13 cellular contexts compared by ENCODE assay signal in the genomic region with DNA sequence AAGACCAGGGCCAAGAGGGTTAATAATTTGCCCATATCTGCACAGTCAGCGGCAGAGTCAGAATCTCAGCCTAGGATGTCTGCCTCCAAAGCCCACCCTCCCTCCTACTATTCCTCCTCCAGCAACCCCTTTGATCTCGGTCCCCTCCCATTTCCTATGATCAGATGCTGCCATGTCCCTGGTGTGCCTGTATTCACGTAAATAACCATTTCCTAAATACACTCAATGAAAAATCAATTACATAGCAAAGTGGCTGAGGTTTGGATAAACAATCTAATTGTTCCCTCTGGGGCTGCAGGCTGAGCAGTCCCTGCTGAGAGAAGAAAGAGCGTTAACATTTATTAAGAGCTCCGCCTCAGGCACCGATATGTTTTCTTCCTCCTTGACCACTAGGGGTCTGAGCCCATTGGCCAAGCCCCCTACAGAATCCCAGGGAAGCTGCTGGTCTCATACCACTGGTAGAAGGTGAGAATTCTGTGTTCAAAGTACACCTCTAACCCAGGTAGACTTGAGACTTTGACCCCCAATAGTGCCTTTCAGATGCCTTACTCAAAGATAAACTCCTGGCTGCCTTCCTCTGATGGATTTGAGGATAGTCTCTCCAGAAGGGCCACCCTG. TPM values are rescaled to one million over a fixed set of nuclear protein-coding genes. Genes with fewer than 3 reads are reported as not detected.
DNase-seq lines count a peak whose midpoint lies in the region; TF ChIP-seq lines count a peak whose summit lies in the region.
"Had no signal": no experiment of that assay in that cellular context is flagged by ENCODE, and none has a peak within 500 bp of the region (broad histone marks: within the 10 kb centered on the region; RNA-seq: fewer than 3 reads in every experiment).

No MANE protein-coding gene starts in this region.

- H2BK20ac ChIP-seq in H9 (ENCODE audit: low read depth, low read length, poor library complexity, severe bottlenecking): no peak overlapping the region

- no peak overlapping the region for H2AK5ac ChIP-seq in H9 (ENCODE audit: insufficient read length, low read length)

- H3T11ph ChIP-seq in H9 (ENCODE audit: low read length): no peak overlapping the region

- peaks cover 18% of the 10 kb centered on the region for H3K27me3 Mint-ChIP-seq in H9 (ENCODE audit: low read depth)
- peaks cover 3% of the 10 kb centered on the region for H3K27me3 Mint-ChIP-seq in neural progenitor cell (ENCODE audit: insufficient read depth, low read depth)

- H3K9me3 Mint-ChIP-seq in H9 (no peaks in the 10 kb centered on the region; a peak in 2 of 5 replicates), neural progenitor cell (peaks cover 3% of the 10 kb centered on the region)
- H3K9me3 Mint-ChIP-seq: activated T-cell treated with anti-CD3 and anti-CD28 coated beads, Interleukin-2, amount 50 U/mL, for 4 hours had no signal

- no peaks in the 10 kb centered on the region for H3K36me3 ChIP-seq in neural progenitor cell
- H3K36me3 ChIP-seq: thyroid gland had no signal

- H3K36me3 Mint-ChIP-seq in H9 (ENCODE audit: insufficient read depth in 1 of 3, low read depth in 3 of 3) (no peaks in the 10 kb centered on the region), neural progenitor cell (no peaks in the 10 kb centered on the region)

- no peak overlapping the region for H3K27ac ChIP-seq in H9 (ENCODE audit: insufficient read length, low read depth, low read length)
- H3K27ac ChIP-seq in coronary artery: no peak overlapping the region
- H3K27ac ChIP-seq in neural progenitor cell: no peak overlapping the region
- H3K27ac ChIP-seq: thyroid gland had no signal

- H3K4me3 Mint-ChIP-seq in H9 (peak overlapping the region in 1 of 2 experiments; percentile 59; a peak in 1 of 5 replicates), neural progenitor cell (peak overlapping the region; percentile 70)
- H3K4me3 Mint-ChIP-seq: activated T-cell treated with anti-CD3 and anti-CD28 coated beads, Interleukin-2, amount 50 U/mL, for 4 hours had no signal

- TF ChIP-seq CTCF in H9 (conservative IDR thresholded peaks at IDR 0.05) (peak; percentile 78), coronary artery (IDR thresholded peaks at IDR 0.05) (no peak), neural progenitor cell (IDR thresholded peaks at IDR 0.05) (peak; percentile 63)

- H3K27ac Mint-ChIP-seq in H9 (no peak overlapping the region), neural progenitor cell (no peak overlapping the region)

- H3K79me1 ChIP-seq in H9 (ENCODE audit: insufficient read depth, low read depth, low read length, poor library complexity, severe bottlenecking): no peaks in the 10 kb centered on the region

- H3K4me1 Mint-ChIP-seq in H9: peaks cover 28 to 30% of the 10 kb centered on the region in 2 experiments
- H3K4me1 Mint-ChIP-seq in neural progenitor cell: peaks cover 27% of the 10 kb centered on the region

- H2BK15ac ChIP-seq in H9 (ENCODE audit: low read depth, low read length): no peak overlapping the region

- H3K27me3 ChIP-seq in H9 (ENCODE audit: insufficient read depth, low read length): no peaks in the 10 kb centered on the region
- peaks cover 46% of the 10 kb centered on the region for H3K27me3 ChIP-seq in neural progenitor cell
- H3K27me3 ChIP-seq: thyroid gland had no signal

- H4K91ac ChIP-seq in H9 (ENCODE audit: insufficient read length, low read depth, low read length): no peak overlapping the region

- no peaks in the 10 kb centered on the region for H3K79me2 ChIP-seq in H9 (ENCODE audit: insufficient read depth, low read length)
- H3K79me2 ChIP-seq in neural progenitor cell (ENCODE audit: low read depth): no peaks in the 10 kb centered on the region

- no peaks in the 10 kb centered on the region for H3K23me2 ChIP-seq in H9 (ENCODE audit: insufficient read length, low read depth, low read length, poor library complexity, severe bottlenecking)

- no peak overlapping the region for H3K9ac ChIP-seq in H9 (ENCODE audit: extremely low read depth, insufficient read length, low read length)
- no peak overlapping the region for H3K9ac ChIP-seq in neural progenitor cell

- H3K4me3 ChIP-seq in coronary artery (no peak overlapping the region), neural progenitor cell (peak overlapping the region; percentile 27)
- H3K4me3 ChIP-seq: thyroid gland had no signal

- H2BK5ac ChIP-seq in H9 (ENCODE audit: insufficient read length, low read length): no peak overlapping the region

- no peak overlapping the region for H4K5ac ChIP-seq in H9 (ENCODE audit: insufficient read length, low read depth, low read length)

- H2BK12ac ChIP-seq in H9 (ENCODE audit: insufficient read length, low read depth, low read length): no peak overlapping the region

- no peak overlapping the region for H3K23ac ChIP-seq in H9 (ENCODE audit: insufficient read length, low read depth, low read length)

- H3F3A ChIP-seq in neural progenitor cell (ENCODE audit: low read depth): no peaks in the 10 kb centered on the region

- no peak overlapping the region for H3K56ac ChIP-seq in H9 (ENCODE audit: insufficient read length, low read depth, low read length)

- WGBS in H9 (ENCODE audit: extremely low coverage, insufficient read length, low lambda C conversion rate): no CpG with 5 or more reads among the region's 6 CpGs

- no peak overlapping the region for H2BK120ac ChIP-seq in H9 (ENCODE audit: low read depth, low read length, poor library complexity, severe bottlenecking)

- H3K4ac ChIP-seq in H9 (ENCODE audit: low read depth, low read length): no peak overlapping the region

- no peak overlapping the region for H3K14ac ChIP-seq in H9 (ENCODE audit: insufficient read depth, low read length)

- H4K8ac ChIP-seq in H9 (replicated peaks; ENCODE audit: insufficient read length, low read depth, low read length): no peak overlapping the region

- H4K20me1 ChIP-seq in H9 (ENCODE audit: control insufficient read depth, insufficient read depth, insufficient read length) (no peaks in the 10 kb centered on the region), neural progenitor cell (ENCODE audit: low read depth) (no peaks in the 10 kb centered on the region)

- H2AFZ ChIP-seq in H9 (ENCODE audit: low read length) (no peak overlapping the region), neural progenitor cell (replicated peaks) (no peak overlapping the region)

- no peaks in the 10 kb centered on the region for H3K9me3 ChIP-seq in H9 (ENCODE audit: control insufficient read depth, low read depth, low read length)
- no peaks in the 10 kb centered on the region for H3K9me3 ChIP-seq in neural progenitor cell (ENCODE audit: low read depth)
- H3K9me3 ChIP-seq: thyroid gland had no signal

- H3K18ac ChIP-seq in H9 (ENCODE audit: insufficient read length, low read depth, low read length): no peak overlapping the region

- DNase-seq in H9 (peak; percentile 71), NCI-H146 treated with DMSO at 0.1 percent for 48 hours (lab: John Stamatoyannopoulos, UW; ENCODE audit: unreplicated experiment) (peak; percentile 68), coronary artery (ENCODE audit: low spot score) (peak; percentile 12), neural progenitor cell (ENCODE audit: low spot score) (peak; percentile 54), medulla oblongata (ENCODE audit: extremely low spot score) (no peak), NCI-H2171 (lab: John Stamatoyannopoulos, UW) (no peak)
- no peak for DNase-seq in stimulated activated CD4-positive, alpha-beta T cell treated with anti-CD3 and anti-CD28 coated beads, Interleukin-12 subunit alpha, Interleukin-12 subunit beta, amount 100 ng/mL, for 4 hours
- DNase-seq: activated T-cell treated with anti-CD3 and anti-CD28 coated beads, Interleukin-2, amount 50 U/mL, for 4 hours; aorta; effector memory CD4-positive, alpha-beta T cell; MM.1S; NCI-H526 treated with DMSO at 0.1 percent for 48 hours; thyroid gland had no signal

- peaks cover 4% of the 10 kb centered on the region; the same call in 1 of the 2 replicates for H3K4me1 ChIP-seq in H9 (ENCODE audit: insufficient read depth, low read length)
- peaks cover 13% of the 10 kb centered on the region for H3K4me1 ChIP-seq in neural progenitor cell
- H3K4me1 ChIP-seq: thyroid gland had no signal

- H3K4me2 ChIP-seq in H9 (ENCODE audit: insufficient read depth, insufficient read length, low read length) (peak overlapping the region; percentile 40), neural progenitor cell (peak overlapping the region; percentile 72)

RNA-seq across cellular contexts. Expression of a gene that starts 34.0 kb away (rescaled TPM):
- total RNA-seq in H9 (2021) (0.20 and 0.28 TPM in 2 replicates), neural progenitor cell (ENCODE audit: low replicate concordance) (3.6 and 4.3 TPM in 2 replicates)
- total RNA-seq: thyroid gland had no signal

Comparison
In these comparisons a context has a peak if more than half of its experiments do, and no peak if none do; other contexts are left out.
1. DNase-seq: peak in H9 (single experiment), NCI-H146 treated with DMSO at 0.1 percent for 48 hours (single experiment), coronary artery (single experiment) and neural progenitor cell (single experiment); none in stimulated activated CD4-positive, alpha-beta T cell treated with anti-CD3 and anti-CD28 coated beads, Interleukin-12 subunit alpha, Interleukin-12 subunit beta, amount 100 ng/mL, for 4 hours (single experiment), medulla oblongata (single experiment) and NCI-H2171 (single experiment).